Comparison of ENCODE assay signal across 9 cellular contexts in genomic region chr19:42246869-42247630, GRCh38. TPM values are rescaled to one million over a fixed set of nuclear protein-coding genes. Genes with fewer than 3 reads are reported as not detected.
DNase-seq lines count a peak whose midpoint lies in the region; ATAC-seq, FAIRE-seq and TF ChIP-seq lines count a peak whose summit lies in the region.
"Had no signal": no experiment of that assay in that cellular context is flagged by ENCODE, and none has a peak within 500 bp of the region (broad histone marks: within the 10 kb centered on the region; RNA-seq: fewer than 3 reads in every experiment).

No MANE protein-coding gene starts in this region.

- H3K4me3 Mint-ChIP-seq in neural crest cell: peak overlapping the region; percentile 92
- H3K4me3 Mint-ChIP-seq: activated naive CD4-positive, alpha-beta T cell treated with anti-CD3 and anti-CD28 coated beads, Interleukin-2, amount 10 ng/mL, durations not matched to agents 7 days and 5 days had no signal

- peaks cover 21% of the 10 kb centered on the region for H3K27me3 Mint-ChIP-seq in neural crest cell (ENCODE audit: low read depth)
- H3K27me3 Mint-ChIP-seq: activated naive CD4-positive, alpha-beta T cell treated with anti-CD3 and anti-CD28 coated beads, Interleukin-2, amount 10 ng/mL, durations not matched to agents 7 days and 5 days had no signal

- no peak for TF ChIP-seq CTCF in neural crest cell (conservative IDR thresholded peaks at IDR 0.05)

- peaks cover 49% of the 10 kb centered on the region for H3K4me1 Mint-ChIP-seq in neural crest cell

- ATAC-seq in HG03354 (IDR thresholded peaks at IDR 0.05; ENCODE audit: poor library complexity, severe bottlenecking, unreplicated experiment): no peak
- no peak for ATAC-seq in HG03439 (IDR thresholded peaks at IDR 0.05; ENCODE audit: unreplicated experiment)

- in situ Hi-C loops in G401 (cut with HindIII; ENCODE audit: low sequenced_read_pairs): no loop called here

- no peaks in the 10 kb centered on the region for H3K9me3 Mint-ChIP-seq in neural crest cell
- H3K9me3 Mint-ChIP-seq: activated naive CD4-positive, alpha-beta T cell treated with anti-CD3 and anti-CD28 coated beads, Interleukin-2, amount 10 ng/mL, durations not matched to agents 7 days and 5 days had no signal

- DNase-seq in neural crest cell (ENCODE audit: low read depth, low spot score): no peak
- no peak for DNase-seq in G401 (ENCODE audit: low spot score)
- DNase-seq: activated naive CD4-positive, alpha-beta T cell treated with anti-CD3 and anti-CD28 coated beads, Interleukin-2, amount 10 ng/mL, durations not matched to agents 7 days and 5 days had no signal

- H3K27ac Mint-ChIP-seq in neural crest cell (ENCODE audit: unreplicated experiment): peak overlapping the region; percentile 96
- H3K27ac Mint-ChIP-seq: activated naive CD4-positive, alpha-beta T cell treated with anti-CD3 and anti-CD28 coated beads, Interleukin-2, amount 10 ng/mL, durations not matched to agents 7 days and 5 days had no signal

- FAIRE-seq in G401.6 (lab: Jason Lieb, UNC): peak; percentile 77
- FAIRE-seq: islet of Langerhans had no signal

- peaks cover 2% of the 10 kb centered on the region for H3K36me3 Mint-ChIP-seq in neural crest cell (ENCODE audit: low read depth)

- H3K27ac ChIP-seq in angular gyrus (ENCODE audit: low read depth, low read length): peak overlapping the region; percentile 97
- H3K27ac ChIP-seq: SJCRH30 had no signal

RNA-seq across cellular contexts. Expression of gene GSK3A, which starts 4.6 kb away (rescaled TPM):
- total RNA-seq in neural crest cell: 66.1 and 68.0 TPM in 2 replicates
- 30.0 and 37.1 TPM in 2 replicates for total RNA-seq in G401 (2014; rRNA removed; shearing (Covaris generic))

RNA-seq across cellular contexts. Expression of gene ERF, which starts 7.9 kb away (rescaled TPM):
- total RNA-seq in neural crest cell: 102 and 105 TPM in 2 replicates
- total RNA-seq in G401 (2014; rRNA removed; shearing (Covaris generic)): 157 and 165 TPM in 2 replicates

RNA-seq across cellular contexts. Expression of gene CIC, which starts 22.0 kb away (rescaled TPM):
- 91.6 and 93.4 TPM in 2 replicates for total RNA-seq in neural crest cell
- total RNA-seq in G401 (2014; rRNA removed; shearing (Covaris generic)): 14.3 and 21.2 TPM in 2 replicates

RNA-seq across cellular contexts. Expression of gene ZNF526, which starts 26.9 kb away (rescaled TPM):
- total RNA-seq in neural crest cell: 18.4 and 24.2 TPM in 2 replicates
- 7.9 and 13.6 TPM in 2 replicates for total RNA-seq in G401 (2014; rRNA removed; shearing (Covaris generic))

RNA-seq across cellular contexts. Expression of gene DEDD2, which starts 29.6 kb away (rescaled TPM):
- 20.6 and 21.5 TPM in 2 replicates for total RNA-seq in neural crest cell
- 41.1 and 52.0 TPM in 2 replicates for total RNA-seq in G401 (2014; rRNA removed; shearing (Covaris generic))
